Comparison of ENCODE assay signal across 8 cellular contexts in the genomic region with DNA sequence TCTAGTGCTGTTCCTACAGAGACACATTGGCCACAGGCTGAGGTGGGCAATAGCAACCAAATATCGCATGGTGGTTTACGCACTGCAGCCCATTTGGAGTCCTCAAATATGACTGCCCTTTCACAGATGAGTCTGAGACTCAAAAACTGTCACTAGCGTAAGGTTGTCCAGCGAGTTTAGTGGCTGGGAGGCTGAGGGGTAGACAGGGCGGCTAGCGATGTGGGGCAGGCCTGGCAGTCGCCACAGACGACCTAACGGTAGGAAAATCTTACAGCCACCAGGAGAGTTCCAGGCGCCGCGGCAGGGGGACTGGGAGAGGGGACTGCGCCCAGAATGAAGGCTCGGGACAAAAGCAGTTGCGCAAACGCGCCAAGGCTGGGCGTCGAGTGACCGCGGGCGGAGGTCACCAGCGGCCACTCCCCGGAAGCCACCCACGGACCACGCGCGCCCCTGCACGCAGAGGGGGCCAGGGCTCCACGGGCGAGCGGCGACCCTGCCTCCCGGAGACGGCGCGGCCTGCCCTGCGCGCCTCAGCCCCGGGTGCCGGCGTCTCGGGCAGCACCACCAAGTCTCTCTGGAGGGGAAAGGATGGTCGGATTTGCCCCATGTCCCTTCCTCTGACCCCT. TPM values are rescaled to one million over a fixed set of nuclear protein-coding genes. Genes with fewer than 3 reads are reported as not detected.
DNase-seq lines count a peak whose midpoint lies in the region; ATAC-seq and TF ChIP-seq lines count a peak whose summit lies in the region.

No MANE protein-coding gene starts in this region.

- H3K36me3 ChIP-seq in WERI-Rb-1: 0 out of 2 replicates have a peak, but pooled peaks cover 3% of the 10 kb centered on the region
- H3K36me3 ChIP-seq in ovary: no peaks in the 10 kb centered on the region

- H3K4me1 ChIP-seq in ovary (ENCODE audit: insufficient read depth): peaks cover 8% of the 10 kb centered on the region

- H3K27ac ChIP-seq in WERI-Rb-1: peak overlapping the region; percentile 87
- peak overlapping the region; percentile 97 for H3K27ac ChIP-seq in ovary

- H3K4me3 ChIP-seq in WERI-Rb-1 (ENCODE audit: low read depth, low read length) (peak overlapping the region; percentile 43), ovary (peak overlapping the region; percentile 73)

- H3K27me3 ChIP-seq in WERI-Rb-1 (ENCODE audit: insufficient read depth, low read depth, severe bottlenecking) (no peaks in the 10 kb centered on the region), ovary (no peaks in the 10 kb centered on the region)

- no peak for TF ChIP-seq EP300 in ovary (IDR thresholded peaks at IDR 0.05)

- no peaks in the 10 kb centered on the region for H3K9me3 ChIP-seq in WERI-Rb-1 (ENCODE audit: severe bottlenecking)
- no peaks in the 10 kb centered on the region for H3K9me3 ChIP-seq in ovary

- WGBS in ovary, 3 donors: 7 to 17% (median 12%) methylated on average over 18 to 44 of the region's 44 CpGs

- intact Hi-C loops in ovary (cut with DNase I): loop anchor here in 2 of 4 donors (5.0 kb wide), 2 partner anchors 74 to 246 kb away; a partner anchor contains a TSS

- no peak for TF ChIP-seq POLR2A in ovary (IDR thresholded peaks at IDR 0.05)

- TF ChIP-seq CTCF in WERI-Rb-1 (IDR thresholded peaks at IDR 0.05; ENCODE audit: low read depth, low read length) (no peak), ovary (IDR thresholded peaks at IDR 0.05) (no peak)

- DNase-seq in EL (peak; percentile 37), WERI-Rb-1 (no peak), globus pallidus (ENCODE audit: low spot score) (peak; percentile 57), ovary (peak in 4 of 5 donors; percentile 62 to 75 (median 73)), DMS153 treated with DMSO at 0.1 percent for 48 hours (lab: John Stamatoyannopoulos, UW; ENCODE audit: unreplicated experiment) (no peak)

- peak; percentile 5 for ATAC-seq in HG02943 (IDR thresholded peaks at IDR 0.05; ENCODE audit: low read depth, unreplicated experiment)
- no peak for ATAC-seq in HG02970 (IDR thresholded peaks at IDR 0.05; ENCODE audit: low FRiP score, unreplicated experiment)
- no peak for ATAC-seq in GM18873 (IDR thresholded peaks at IDR 0.05; ENCODE audit: low FRiP score, unreplicated experiment)

RNA-seq across cellular contexts. Expression of a gene that starts 0.7 kb away (rescaled TPM):
- 10 to 100 TPM; 32.9 to 54.6 (median 42.9) TPM for total RNA-seq in ovary
- 100 to 1,000 TPM in 1 of 2 donors, 10 to 100 TPM in 1; 47.9 to 110 TPM for polyA plus RNA-seq in ovary

RNA-seq across cellular contexts. Expression of a gene that starts 7.9 kb away (rescaled TPM):
- 10 to 100 TPM; 54.1 to 74.5 (median 61.2) TPM for total RNA-seq in ovary
- polyA plus RNA-seq in ovary: 10 to 100 TPM; 25.0 to 39.8 TPM

Comparison
In these comparisons a context has a peak if more than half of its experiments do, and no peak if none do; other contexts are left out.
1. DNase-seq: peak in EL (single experiment), globus pallidus (single experiment) and ovary (4 of 5); none in WERI-Rb-1 (single experiment) and DMS153 treated with DMSO at 0.1 percent for 48 hours (single experiment).